In the genomic region with DNA sequence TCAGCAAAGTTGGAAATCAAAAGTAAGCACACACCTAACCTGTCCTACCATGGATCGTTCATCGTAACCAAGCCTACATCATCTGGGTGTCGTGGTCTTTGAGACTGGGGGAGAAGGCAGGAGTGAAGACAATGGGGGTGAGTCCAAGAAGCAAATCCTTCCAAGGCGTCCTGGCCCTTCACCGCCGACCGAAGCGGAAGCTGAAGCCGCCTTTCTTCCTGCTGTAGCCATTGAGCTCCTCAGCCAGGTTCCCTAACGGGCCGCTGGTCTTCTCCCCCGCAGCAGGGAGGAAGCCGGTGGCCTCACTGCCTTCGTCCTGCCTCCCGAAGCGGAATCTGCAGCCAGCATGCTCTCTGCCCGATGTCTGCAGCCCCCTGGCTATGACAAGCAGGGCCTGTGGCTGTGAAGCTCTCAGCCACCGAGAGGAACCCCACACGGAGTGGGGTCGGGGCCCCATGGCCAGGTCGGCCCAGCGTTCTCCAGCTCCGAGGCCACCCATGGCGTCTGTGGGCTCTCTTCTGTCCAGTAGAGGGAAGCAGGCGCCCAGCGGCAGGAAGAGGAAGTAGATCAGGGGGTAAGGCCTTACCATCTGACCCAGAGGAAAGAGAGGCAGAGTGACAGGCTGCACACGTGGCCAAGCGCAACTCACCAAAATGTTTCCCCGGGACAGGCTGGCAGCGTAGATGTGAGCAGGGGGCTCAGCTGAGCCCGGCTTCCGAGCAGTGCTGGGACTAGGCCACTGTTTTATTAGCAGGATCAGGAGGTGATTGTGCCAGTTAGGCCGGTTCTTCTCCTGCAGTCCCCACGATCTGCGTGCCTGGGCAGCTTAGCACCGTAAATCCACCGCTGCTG, we compare ENCODE assay signal across 1 cellular context.
TF ChIP-seq lines count a peak whose summit lies in the region.

No MANE protein-coding gene starts in this region.

TF ChIP-seq in GM23338, 12 proteins besides CTCF, POLR2A, EP300 and RAD21 (continued from another document):
- TF ChIP-seq, protein P1, sequence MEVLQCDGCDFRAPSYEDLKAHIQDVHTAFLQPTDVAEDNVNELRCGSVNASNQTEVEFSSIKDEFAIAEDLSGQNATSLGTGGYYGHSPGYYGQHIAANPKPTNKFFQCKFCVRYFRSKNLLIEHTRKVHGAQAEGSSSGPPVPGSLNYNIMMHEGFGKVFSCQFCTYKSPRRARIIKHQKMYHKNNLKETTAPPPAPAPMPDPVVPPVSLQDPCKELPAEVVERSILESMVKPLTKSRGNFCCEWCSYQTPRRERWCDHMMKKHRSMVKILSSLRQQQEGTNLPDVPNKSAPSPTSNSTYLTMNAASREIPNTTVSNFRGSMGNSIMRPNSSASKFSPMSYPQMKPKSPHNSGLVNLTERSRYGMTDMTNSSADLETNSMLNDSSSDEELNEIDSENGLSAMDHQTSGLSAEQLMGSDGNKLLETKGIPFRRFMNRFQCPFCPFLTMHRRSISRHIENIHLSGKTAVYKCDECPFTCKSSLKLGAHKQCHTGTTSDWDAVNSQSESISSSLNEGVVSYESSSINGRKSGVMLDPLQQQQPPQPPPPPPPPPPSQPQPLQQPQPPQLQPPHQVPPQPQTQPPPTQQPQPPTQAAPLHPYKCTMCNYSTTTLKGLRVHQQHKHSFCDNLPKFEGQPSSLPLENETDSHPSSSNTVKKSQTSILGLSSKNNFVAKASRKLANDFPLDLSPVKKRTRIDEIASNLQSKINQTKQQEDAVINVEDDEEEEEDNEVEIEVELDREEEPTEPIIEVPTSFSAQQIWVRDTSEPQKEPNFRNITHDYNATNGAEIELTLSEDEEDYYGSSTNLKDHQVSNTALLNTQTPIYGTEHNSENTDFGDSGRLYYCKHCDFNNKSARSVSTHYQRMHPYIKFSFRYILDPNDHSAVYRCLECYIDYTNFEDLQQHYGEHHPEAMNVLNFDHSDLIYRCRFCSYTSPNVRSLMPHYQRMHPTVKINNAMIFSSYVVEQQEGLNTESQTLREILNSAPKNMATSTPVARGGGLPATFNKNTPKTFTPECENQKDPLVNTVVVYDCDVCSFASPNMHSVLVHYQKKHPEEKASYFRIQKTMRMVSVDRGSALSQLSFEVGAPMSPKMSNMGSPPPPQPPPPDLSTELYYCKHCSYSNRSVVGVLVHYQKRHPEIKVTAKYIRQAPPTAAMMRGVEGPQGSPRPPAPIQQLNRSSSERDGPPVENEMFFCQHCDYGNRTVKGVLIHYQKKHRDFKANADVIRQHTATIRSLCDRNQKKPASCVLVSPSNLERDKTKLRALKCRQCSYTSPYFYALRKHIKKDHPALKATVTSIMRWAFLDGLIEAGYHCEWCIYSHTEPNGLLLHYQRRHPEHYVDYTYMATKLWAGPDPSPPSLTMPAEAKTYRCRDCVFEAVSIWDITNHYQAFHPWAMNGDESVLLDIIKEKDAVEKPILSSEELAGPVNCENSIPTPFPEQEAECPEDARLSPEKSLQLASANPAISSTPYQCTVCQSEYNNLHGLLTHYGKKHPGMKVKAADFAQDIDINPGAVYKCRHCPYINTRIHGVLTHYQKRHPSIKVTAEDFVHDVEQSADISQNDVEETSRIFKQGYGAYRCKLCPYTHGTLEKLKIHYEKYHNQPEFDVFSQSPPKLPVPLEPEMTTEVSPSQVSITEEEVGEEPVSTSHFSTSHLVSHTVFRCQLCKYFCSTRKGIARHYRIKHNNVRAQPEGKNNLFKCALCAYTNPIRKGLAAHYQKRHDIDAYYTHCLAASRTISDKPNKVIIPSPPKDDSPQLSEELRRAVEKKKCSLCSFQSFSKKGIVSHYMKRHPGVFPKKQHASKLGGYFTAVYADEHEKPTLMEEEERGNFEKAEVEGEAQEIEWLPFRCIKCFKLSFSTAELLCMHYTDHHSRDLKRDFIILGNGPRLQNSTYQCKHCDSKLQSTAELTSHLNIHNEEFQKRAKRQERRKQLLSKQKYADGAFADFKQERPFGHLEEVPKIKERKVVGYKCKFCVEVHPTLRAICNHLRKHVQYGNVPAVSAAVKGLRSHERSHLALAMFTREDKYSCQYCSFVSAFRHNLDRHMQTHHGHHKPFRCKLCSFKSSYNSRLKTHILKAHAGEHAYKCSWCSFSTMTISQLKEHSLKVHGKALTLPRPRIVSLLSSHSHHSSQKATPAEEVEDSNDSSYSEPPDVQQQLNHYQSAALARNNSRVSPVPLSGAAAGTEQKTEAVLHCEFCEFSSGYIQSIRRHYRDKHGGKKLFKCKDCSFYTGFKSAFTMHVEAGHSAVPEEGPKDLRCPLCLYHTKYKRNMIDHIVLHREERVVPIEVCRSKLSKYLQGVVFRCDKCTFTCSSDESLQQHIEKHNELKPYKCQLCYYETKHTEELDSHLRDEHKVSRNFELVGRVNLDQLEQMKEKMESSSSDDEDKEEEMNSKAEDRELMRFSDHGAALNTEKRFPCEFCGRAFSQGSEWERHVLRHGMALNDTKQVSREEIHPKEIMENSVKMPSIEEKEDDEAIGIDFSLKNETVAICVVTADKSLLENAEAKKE (CRISPR knock-in tag; IDR thresholded peaks at IDR 0.05) = no peak
- no peak for TF ChIP-seq ZNF331 (CRISPR knock-in tag; IDR thresholded peaks at IDR 0.05; ENCODE audit: low read depth)
- no peak for TF ChIP-seq CREB1 (CRISPR knock-in tag; IDR thresholded peaks at IDR 0.05; ENCODE audit: low read depth)
- TF ChIP-seq JUNB (IDR thresholded peaks at IDR 0.05; ENCODE audit: unreplicated experiment) = no peak
- TF ChIP-seq EZH2phosphoT487 (IDR thresholded peaks at IDR 0.05; ENCODE audit: unreplicated experiment) = no peak
